Comparison of ENCODE assay signal across 21 cellular contexts in genomic region chr17:61054430-61054829, GRCh38.
"Had no signal": no experiment of that assay in that cellular context is flagged by ENCODE, and none has a peak within 500 bp of the region (broad histone marks: within the 10 kb centered on the region; RNA-seq: fewer than 3 reads in every experiment).

No MANE protein-coding gene starts in this region.

- H3K27ac ChIP-seq: adrenal gland, ascending aorta, coronary artery, esophagus squamous epithelium, thoracic aorta, WERI-Rb-1 had no signal

- H3K36me3 ChIP-seq: adrenal gland, ascending aorta, esophagus squamous epithelium, thoracic aorta, WERI-Rb-1 had no signal

- H3K4me3 ChIP-seq: adrenal gland, ascending aorta, coronary artery, esophagus squamous epithelium, thoracic aorta had no signal

- FAIRE-seq: bronchial epithelial cell, keratinocyte, TTC549 had no signal

- ATAC-seq: activated CD8-positive, alpha-beta T cell treated with anti-CD3 and anti-CD28 coated beads, Interleukin-2, amount 10 ng/mL, durations not matched to agents 7 days and 5 days; natural killer cell; stimulated activated naive B cell treated with anti-CD40 and anti-IgM and Interleukin-4, amounts not matched to agents 10 μg/mL and 1 μg/mL and 100 μg/mL, for 72 hours; T-cell had no signal

- H3K27me3 ChIP-seq: adrenal gland, ascending aorta, esophagus squamous epithelium had no signal

- H3K4me1 ChIP-seq: adrenal gland, ascending aorta, esophagus squamous epithelium had no signal

- H3K9me3 ChIP-seq: adrenal gland, ascending aorta, esophagus squamous epithelium, thoracic aorta had no signal

- DNase-seq: activated CD4-positive, alpha-beta T cell treated with anti-CD3 and anti-CD28 coated beads, Interleukin-2, amount 50 U/mL, for 1 hour; activated CD4-positive, CD25-positive, alpha-beta regulatory T cell treated with anti-CD3 and anti-CD28 coated beads, Interleukin-2, amount 50 U/mL, for 72 hours; activated CD8-positive, alpha-beta T cell treated with anti-CD3 and anti-CD28 coated beads, Interleukin-2, amount 10 ng/mL, durations not matched to agents 7 days and 5 days; activated gamma-delta T cell treated with Interleukin-2 at 50 U/mL for 16 hours; adrenal gland; endodermal cell; esophagus squamous epithelium; midbrain; natural killer cell; retina; stimulated activated CD4-positive, alpha-beta T cell treated with anti-CD3 and anti-CD28 coated beads, Interleukin-2, amount 100 ng/mL, for 48 hours; stimulated activated CD8-positive, alpha-beta memory T cell treated with anti-CD3 and anti-CD28 coated beads, Interleukin-4, amount 100 ng/mL, for 48 hours; stimulated activated naive B cell treated with anti-CD40 and anti-IgM and Interleukin-4, amounts not matched to agents 10 μg/mL and 1 μg/mL and 100 μg/mL, for 72 hours; T-cell; WERI-Rb-1 had no signal
